8 cellular contexts compared by ENCODE assay signal in the genomic region with DNA sequence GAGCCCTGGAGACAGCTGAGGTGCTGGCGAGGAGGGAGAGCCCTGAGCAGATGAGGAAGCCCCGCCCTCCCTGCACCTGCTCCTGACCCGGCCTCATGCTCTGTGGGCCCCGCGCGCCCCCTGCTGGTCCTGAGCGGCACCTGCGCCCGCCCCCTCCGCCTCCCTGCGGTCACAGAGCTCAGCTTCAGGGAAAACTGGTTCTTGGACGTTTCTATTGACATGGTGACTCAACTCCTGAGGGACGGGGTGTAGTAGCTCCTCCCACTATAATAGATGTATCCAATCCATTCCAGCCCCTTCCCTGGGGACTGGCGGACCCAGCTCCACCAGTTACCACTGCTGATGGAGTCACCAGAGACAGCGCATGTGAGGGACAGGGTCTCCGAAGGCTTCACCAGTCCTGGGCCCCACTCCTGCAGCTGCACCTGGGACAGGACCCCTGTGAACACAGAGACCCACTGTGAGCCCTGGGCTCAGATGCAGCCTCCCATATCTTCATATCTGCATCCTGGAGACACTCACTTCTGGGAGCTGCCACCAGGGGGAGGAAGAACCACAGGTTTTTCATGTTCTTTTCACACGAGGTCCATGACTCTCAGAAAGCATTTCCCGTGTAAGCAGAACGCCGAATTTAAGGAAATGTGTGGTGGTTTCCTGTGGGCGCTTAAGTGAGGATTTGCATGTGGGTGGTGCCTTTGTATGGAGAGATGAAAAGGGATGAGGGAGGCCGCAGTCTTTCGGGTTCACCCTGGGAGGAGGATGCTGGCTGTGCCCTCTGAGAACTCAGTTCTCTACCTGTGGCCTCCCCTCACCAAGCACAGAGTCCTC.
DNase-seq lines count a peak whose midpoint lies in the region; ATAC-seq and TF ChIP-seq lines count a peak whose summit lies in the region.

No MANE protein-coding gene starts in this region.

- no peak overlapping the region for H3K27ac ChIP-seq in PC-3 (ENCODE audit: low read length)

- peak overlapping the region; percentile 41; the same call in 1 of the 2 replicates for H3K4me2 ChIP-seq in PC-3 (ENCODE audit: low read length)

- H3K4me1 ChIP-seq in PC-3 (ENCODE audit: insufficient read depth, low read length): 0 out of 2 replicates have a peak, but pooled peaks cover 2% of the 10 kb centered on the region

- H3F3A ChIP-seq in PC-3 (ENCODE audit: low read length, unreplicated experiment): no peaks in the 10 kb centered on the region

- H3K4me3 ChIP-seq in PC-3 (ENCODE audit: low read length): peak overlapping the region; percentile 25; the same call in 1 of the 2 replicates

- no peaks in the 10 kb centered on the region for H3K9me2 ChIP-seq in PC-3 (replicated peaks; ENCODE audit: low read length)

- H3K9ac ChIP-seq in PC-3 (ENCODE audit: low read length): no peak overlapping the region

- CTCF ChIA-PET in PC-3 (lab: Charles Lee): interaction anchor here (0.6 to 1.4 kb wide), 4 partner anchors 24 to 71 kb away, joined by 4 to 11 read pairs (median 4); no protein-coding TSS in a partner anchor

- no peaks in the 10 kb centered on the region for H3K79me2 ChIP-seq in PC-3 (ENCODE audit: low read length)

- no peaks in the 10 kb centered on the region for H3K27me3 ChIP-seq in PC-3 (ENCODE audit: low read length)

- 0 out of 2 replicates have a peak, but pooled peaks cover 4% of the 10 kb centered on the region for H3K9me3 ChIP-seq in PC-3 (ENCODE audit: low read length)

- DNase-seq in NCI-H510A treated with DMSO at 0.1 percent for 48 hours (lab: John Stamatoyannopoulos, UW) (peak; percentile 6), NCI-H510A (lab: John Stamatoyannopoulos, UW) (no peak), PC-3 (peak; percentile 83), activated T-cell treated with anti-CD3 and anti-CD28 coated beads for 1 hour (ENCODE audit: low read depth) (peak; percentile 64), left cardiac atrium (peak; percentile 46), AG20443 (ENCODE audit: low spot score) (no peak)
- peak; percentile 77 for DNase-seq in stimulated activated CD8-positive, alpha-beta memory T cell treated with anti-CD3 and anti-CD28 coated beads, Interleukin-12 subunit alpha, Interleukin-12 subunit beta, amount 100 ng/mL, for 4 hours (ENCODE audit: low read depth)

- BruUV-seq in PC-3 (replicated peaks; lab: Mats Ljungman, UMichigan): no TSS peak

- intact Hi-C loops in PC-3 (cut with micrococcal nuclease): loop anchor here (1.0 kb wide), 1 partner anchor 25 kb away; no protein-coding TSS in a partner anchor
- intact Hi-C loops in left cardiac atrium (cut with DNase I): no loop called here

- peak; percentile 60 for TF ChIP-seq CTCF in PC-3 (conservative IDR thresholded peaks at IDR 0.05; ENCODE audit: low read depth, low read length)

- H2AFZ ChIP-seq in PC-3 (ENCODE audit: low read length): peak overlapping the region; percentile 61; the same call in 1 of the 2 replicates

- H3K36me3 ChIP-seq in PC-3 (ENCODE audit: low read depth, low read length): no peaks in the 10 kb centered on the region; the same call in 1 of the 2 replicates

- POLR2A ChIA-PET in PC-3 (lab: Charles Lee; ENCODE audit: unreplicated experiment): interaction anchor here (0.6 kb wide), 1 partner anchor 27 kb away, joined by 3 read pairs; no protein-coding TSS in a partner anchor

- peak; percentile 41 for ATAC-seq in HG03442 (IDR thresholded peaks at IDR 0.05; ENCODE audit: unreplicated experiment)
- peak; percentile 96 for ATAC-seq in PC-3
- ATAC-seq in left cardiac atrium: peak in 1 of 2 donors; percentile 25

- H4K20me1 ChIP-seq in PC-3 (ENCODE audit: low read length): no peaks in the 10 kb centered on the region

Comparison
In these comparisons a context has a peak if more than half of its experiments do, and no peak if none do; other contexts are left out.
1. DNase-seq: peak in NCI-H510A treated with DMSO at 0.1 percent for 48 hours (single experiment), PC-3 (single experiment), activated T-cell treated with anti-CD3 and anti-CD28 coated beads for 1 hour (single experiment), left cardiac atrium (single experiment) and stimulated activated CD8-positive, alpha-beta memory T cell treated with anti-CD3 and anti-CD28 coated beads, Interleukin-12 subunit alpha, Interleukin-12 subunit beta, amount 100 ng/mL, for 4 hours (single experiment); none in NCI-H510A (single experiment) and AG20443 (single experiment).